In genomic region chr1:6392081-6392879, GRCh38 we compare ENCODE assay signal across 8 cellular contexts. TPM values are rescaled to one million over a fixed set of nuclear protein-coding genes. Genes with fewer than 3 reads are reported as not detected.
DNase-seq lines count a peak whose midpoint lies in the region; ATAC-seq, FAIRE-seq and TF ChIP-seq lines count a peak whose summit lies in the region.

No MANE protein-coding gene starts in this region.

- BruUV-seq in HepG2 (replicated peaks; lab: Mats Ljungman, UMichigan), result TSS peak; percentile 56

- no peak for TF ChIP-seq EP300 in HepG2 (IDR thresholded peaks at IDR 0.05; ENCODE audit: low read depth in 2 of 2, low read length in 2 of 2)
- TF ChIP-seq EP300 in HepG2 (CRISPR knock-in tag; IDR thresholded peaks at IDR 0.05; ENCODE audit: borderline replicate concordance), result no peak
- TF ChIP-seq EP300 in suprapubic skin (IDR thresholded peaks at IDR 0.05), result no peak

- WGBS in HepG2 (ENCODE audit: low lambda C conversion rate), result 1% methylated on average over 12 of the region's 18 CpGs
- 15% methylated on average over 14 of the region's 18 CpGs for WGBS in suprapubic skin

- no peak for TF ChIP-seq CTCF in Loucy (conservative IDR thresholded peaks at IDR 0.05; ENCODE audit: low read length)
- TF ChIP-seq CTCF in HepG2 (CRISPR knock-in tag; IDR thresholded peaks at IDR 0.05), result no peak
- TF ChIP-seq CTCF in suprapubic skin (IDR thresholded peaks at IDR 0.05), result no peak

- H3K9me3 ChIP-seq in Loucy (ENCODE audit: insufficient read depth, low read depth, low read length) (no peaks in the 10 kb centered on the region), HepG2 (ENCODE audit: low read length) (no peaks in the 10 kb centered on the region), suprapubic skin (no peaks in the 10 kb centered on the region)

- intact Hi-C loops in HepG2 (cut with micrococcal nuclease; ENCODE audit: unreplicated experiment), result loop anchor here (5.0 kb wide), 2 partner anchors 35 to 145 kb away; no protein-coding TSS in a partner anchor

- H3K4me1 ChIP-seq in Loucy (ENCODE audit: insufficient read depth, low read length, poor library complexity, severe bottlenecking), result peaks cover 36% of the 10 kb centered on the region
- peaks cover 37% of the 10 kb centered on the region for H3K4me1 ChIP-seq in HepG2 (ENCODE audit: insufficient read depth, low read length)
- H3K4me1 ChIP-seq in suprapubic skin, result peaks cover 20% of the 10 kb centered on the region

- peak; percentile 70 for FAIRE-seq in HepG2 (lab: Jason Lieb, UNC)

- DNase-seq in activated CD4-positive, alpha-beta T cell treated with anti-CD3 and anti-CD28 coated beads for 48 hours, result peak; percentile 21
- DNase-seq in activated CD4-positive, alpha-beta T cell treated with anti-CD3 and anti-CD28 coated beads for 4 hours, result no peak
- DNase-seq in HepG2 (ENCODE audit: low spot score) (peak; percentile 58), suprapubic skin (ENCODE audit: low spot score in 2 of 2) (no peak), DMS114 treated with DMSO at 0.1 percent for 48 hours (lab: John Stamatoyannopoulos, UW; ENCODE audit: unreplicated experiment) (no peak)

- peaks cover 4% of the 10 kb centered on the region; the same call in 1 of the 2 replicates for H3F3A ChIP-seq in Loucy (ENCODE audit: low read depth)

- TF ChIP-seq POLR2A in HepG2 (IDR thresholded peaks at IDR 0.05; ENCODE audit: insufficient read depth in 1 of 2, low read depth in 2 of 2, low read length in 2 of 2) (peak in 1 of 2 experiments; percentile 50; a peak in 1 of 4 replicates), suprapubic skin (IDR thresholded peaks at IDR 0.05) (no peak)

- no peaks in the 10 kb centered on the region for H3K9me2 ChIP-seq in Loucy (replicated peaks; ENCODE audit: low read depth, low read length)

- H3K9ac ChIP-seq in Loucy (ENCODE audit: low read depth, low read length, poor library complexity, severe bottlenecking) (peak overlapping the region; percentile 74), HepG2 (ENCODE audit: insufficient read depth, low read depth, low read length) (peak overlapping the region; percentile 88)

- POLR2A ChIA-PET in HepG2 (lab: Yijun Ruan, JAX), result interaction anchor here (0.9 to 3.8 kb wide), 7 partner anchors 10 to 186 kb away, joined by 3 to 24 read pairs (median 5); partner anchors contain the start of gene RNF207

- in situ Hi-C loops in HepG2 (cut with HindIII; ENCODE audit: extremely low pct_ligation_motif_present, low pct_unique_long_range_greater_than_20kb), result no loop called here

- no peak for TF ChIP-seq RAD21 in HepG2 (CRISPR knock-in tag; IDR thresholded peaks at IDR 0.05)

- H3K4me2 ChIP-seq in Loucy (ENCODE audit: low read depth, low read length, poor library complexity, severe bottlenecking), result peak overlapping the region; percentile 100
- H3K4me2 ChIP-seq in HepG2 (ENCODE audit: low read depth, low read length), result peak overlapping the region; percentile 90

- H3K27me3 ChIP-seq in Loucy (ENCODE audit: insufficient read depth, low read length, poor library complexity, severe bottlenecking) (no peaks in the 10 kb centered on the region), HepG2 (ENCODE audit: control insufficient read depth in 1 of 2, insufficient read depth in 2 of 2, low read length in 2 of 2) (no peaks in the 10 kb centered on the region), suprapubic skin (no peaks in the 10 kb centered on the region)

- peak overlapping the region; percentile 70 for H3K27ac ChIP-seq in angular gyrus (ENCODE audit: low read depth, low read length)
- peak overlapping the region; percentile 16 for H3K27ac ChIP-seq in HepG2 (ENCODE audit: extremely low read length, insufficient read depth, low read length)
- H3K27ac ChIP-seq in suprapubic skin, result peak overlapping the region; percentile 99

- H3K36me3 ChIP-seq in Loucy (ENCODE audit: insufficient read depth, low read length), result no peaks in the 10 kb centered on the region
- no peaks in the 10 kb centered on the region for H3K36me3 ChIP-seq in HepG2 (replicated peaks in 1 of 2; ENCODE audit: control insufficient read depth in 1 of 2, insufficient read depth in 2 of 2, low read length in 2 of 2)
- no peaks in the 10 kb centered on the region for H3K36me3 ChIP-seq in suprapubic skin

- CTCF ChIA-PET in HepG2 (lab: Yijun Ruan, JAX; ENCODE audit: low intra/inter-chr PET ratio, low total read pairs), result no interaction called here

- peak overlapping the region; percentile 1; the same call in 1 of the 2 replicates for H2AFZ ChIP-seq in Loucy (ENCODE audit: low read length)
- no peak overlapping the region for H2AFZ ChIP-seq in HepG2 (ENCODE audit: low read length)

- ATAC-seq in HepG2, result peak; percentile 12
- no peak for ATAC-seq in GM18511 (IDR thresholded peaks at IDR 0.05; ENCODE audit: unreplicated experiment)

- peaks cover 13% of the 10 kb centered on the region for H4K20me1 ChIP-seq in Loucy (ENCODE audit: insufficient read depth, low read length, poor library complexity, severe bottlenecking)
- peaks cover 4% of the 10 kb centered on the region; the same call in 1 of the 2 replicates for H4K20me1 ChIP-seq in HepG2 (ENCODE audit: insufficient read depth, low read length)

- H3K79me2 ChIP-seq in Loucy (ENCODE audit: insufficient read depth, low read length) (peaks cover 49% of the 10 kb centered on the region), HepG2 (ENCODE audit: insufficient read depth, low read length) (peaks cover 17% of the 10 kb centered on the region)

- H3K4me3 ChIP-seq in Loucy (ENCODE audit: low read length, poor library complexity, severe bottlenecking), result peak overlapping the region; percentile 87
- H3K4me3 ChIP-seq in HepG2 (replicated peaks in 1 of 3; ENCODE audit: insufficient read depth in 1 of 3, low read depth in 2 of 3, low read length in 3 of 3), result peak overlapping the region; percentile 65 to 76 (median 66)
- peak overlapping the region; percentile 72 for H3K4me3 ChIP-seq in suprapubic skin

RNA-seq across cellular contexts. Expression of gene ACOT7, which starts 1.3 kb away (rescaled TPM):
- total RNA-seq in HepG2 (2016; rRNA removed; fragmentation: Illumina TruSeq; extraction: Trizol) (33.0 and 43.2 TPM in 2 replicates), suprapubic skin (10 to 100 TPM in 3 of 4 donors, 1 to 10 TPM in 1; 8.4 to 40.5 (median 26.7) TPM)
- total RNA-seq in HepG2 (2016; cell fraction: cytosol; rRNA removed; fragmentation: Illumina TruSeq; extraction: Trizol; ENCODE audit: low read depth), result 11.5 and 12.1 TPM in 2 replicates
- 34.5 and 39.6 TPM in 2 replicates for total RNA-seq in HepG2 (2016; cell fraction: insoluble cytoplasmic fraction; rRNA removed; fragmentation: Illumina TruSeq; extraction: Trizol)
- 19.5 and 22.7 TPM in 2 replicates for total RNA-seq in HepG2 (2016; cell fraction: membrane; rRNA removed; fragmentation: Illumina TruSeq; extraction: Trizol)
- 16.0 and 18.3 TPM in 2 replicates for total RNA-seq in HepG2 (2016; cell fraction: nucleus; rRNA removed; fragmentation: Illumina TruSeq; extraction: Trizol)
- polyA plus RNA-seq in HepG2 (2011; rRNA removed), result 47.6 and 55.8 TPM in 2 replicates
- polyA plus RNA-seq in HepG2 (2011; cell fraction: cytosol; rRNA removed), result 41.0 and 59.2 TPM in 2 replicates
- 29.4 and 30.1 TPM in 2 replicates for polyA plus RNA-seq in HepG2 (2011; cell fraction: nucleus; rRNA removed)
- polyA plus RNA-seq in HepG2 (2012), result 30.1 and 36.4 TPM in 2 replicates
- 25.5 and 27.1 TPM in 2 replicates for polyA plus RNA-seq in HepG2 (2016; cell fraction: cytosol; fragmentation: Illumina TruSeq; extraction: Trizol; ENCODE audit: low read depth)
- polyA plus RNA-seq in HepG2 (2016; cell fraction: insoluble cytoplasmic fraction; fragmentation: Illumina TruSeq; extraction: Trizol; ENCODE audit: low read depth), result 80.5 and 96.2 TPM in 2 replicates
- polyA plus RNA-seq in HepG2 (2016; cell fraction: membrane; fragmentation: Illumina TruSeq; extraction: Trizol; ENCODE audit: low read depth), result 36.8 and 37.9 TPM in 2 replicates
- 47.6 and 48.4 TPM in 2 replicates for polyA plus RNA-seq in HepG2 (2016; cell fraction: nucleus; fragmentation: Illumina TruSeq; extraction: Trizol; ENCODE audit: insufficient read depth, low read depth)
- polyA minus RNA-seq in HepG2 (2011; rRNA and poly(A)+ RNA removed; ENCODE audit: low replicate concordance), result 55.4 and 66.9 TPM in 2 replicates
- polyA minus RNA-seq in HepG2 (2011; cell fraction: cytosol; rRNA and poly(A)+ RNA removed), result 14.3 and 18.7 TPM in 2 replicates
- 8.0 and 8.6 TPM in 2 replicates for polyA minus RNA-seq in HepG2 (2011; cell fraction: nucleus; rRNA and poly(A)+ RNA removed)

RNA-seq across cellular contexts. Expression of gene HES2, which starts 27.4 kb away (rescaled TPM):
- total RNA-seq in HepG2 (2016; rRNA removed; fragmentation: Illumina TruSeq; extraction: Trizol), result 0.10 and 0.11 TPM in 2 replicates
- total RNA-seq in HepG2 (2016; cell fraction: cytosol; rRNA removed; fragmentation: Illumina TruSeq; extraction: Trizol; ENCODE audit: low read depth), result 0.30 TPM in 1 of 2 replicates, not detected in the other
- total RNA-seq in HepG2 (2016; cell fraction: insoluble cytoplasmic fraction; rRNA removed; fragmentation: Illumina TruSeq; extraction: Trizol), result 0.11 and 0.13 TPM in 2 replicates
- 0.07 and 0.28 TPM in 2 replicates for total RNA-seq in HepG2 (2016; cell fraction: membrane; rRNA removed; fragmentation: Illumina TruSeq; extraction: Trizol)
- total RNA-seq in HepG2 (2016; cell fraction: nucleus; rRNA removed; fragmentation: Illumina TruSeq; extraction: Trizol), result 0.12 TPM in 1 of 2 replicates, not detected in the other
- 0.13 and 0.17 TPM in 2 replicates for polyA plus RNA-seq in HepG2 (2011; rRNA removed)
- polyA plus RNA-seq in HepG2 (2011; cell fraction: cytosol; rRNA removed), result 0.09 and 0.15 TPM in 2 replicates
- polyA plus RNA-seq in HepG2 (2011; cell fraction: nucleus; rRNA removed), result 0.06 and 0.10 TPM in 2 replicates
- polyA plus RNA-seq in HepG2 (2012), result not detected in 2 replicates
- not detected in 2 replicates for polyA plus RNA-seq in HepG2 (2016; cell fraction: cytosol; fragmentation: Illumina TruSeq; extraction: Trizol; ENCODE audit: low read depth)
- polyA plus RNA-seq in HepG2 (2016; cell fraction: insoluble cytoplasmic fraction; fragmentation: Illumina TruSeq; extraction: Trizol; ENCODE audit: low read depth), result 0.05 TPM in 1 of 2 replicates, not detected in the other
- 0.03 TPM in 1 of 2 replicates, not detected in the other for polyA plus RNA-seq in HepG2 (2016; cell fraction: membrane; fragmentation: Illumina TruSeq; extraction: Trizol; ENCODE audit: low read depth)
- 0.11 and 0.14 TPM in 2 replicates for polyA plus RNA-seq in HepG2 (2016; cell fraction: nucleus; fragmentation: Illumina TruSeq; extraction: Trizol; ENCODE audit: insufficient read depth, low read depth)
- 0.02 and 1.8 TPM in 2 replicates for polyA minus RNA-seq in HepG2 (2011; rRNA and poly(A)+ RNA removed; ENCODE audit: low replicate concordance)
- polyA minus RNA-seq in HepG2 (2011; cell fraction: cytosol; rRNA and poly(A)+ RNA removed), result not detected in 2 replicates
- 0.25 TPM in 1 of 2 replicates, not detected in the other for polyA minus RNA-seq in HepG2 (2011; cell fraction: nucleus; rRNA and poly(A)+ RNA removed)
- total RNA-seq in suprapubic skin, result 10 to 100 TPM; 18.2 to 36.4 (median 24.9) TPM

RNA-seq across cellular contexts. Expression of gene ESPN, which starts 32.3 kb away (rescaled TPM):
- total RNA-seq in HepG2 (2016; rRNA removed; fragmentation: Illumina TruSeq; extraction: Trizol) (38.5 and 48.6 TPM in 2 replicates), suprapubic skin (10 to 100 TPM; 37.6 to 54.4 (median 48.8) TPM)
- 15.9 and 20.3 TPM in 2 replicates for total RNA-seq in HepG2 (2016; cell fraction: cytosol; rRNA removed; fragmentation: Illumina TruSeq; extraction: Trizol; ENCODE audit: low read depth)
- total RNA-seq in HepG2 (2016; cell fraction: insoluble cytoplasmic fraction; rRNA removed; fragmentation: Illumina TruSeq; extraction: Trizol), result 39.4 and 50.9 TPM in 2 replicates
- total RNA-seq in HepG2 (2016; cell fraction: membrane; rRNA removed; fragmentation: Illumina TruSeq; extraction: Trizol), result 30.5 and 39.8 TPM in 2 replicates
- 25.3 and 27.5 TPM in 2 replicates for total RNA-seq in HepG2 (2016; cell fraction: nucleus; rRNA removed; fragmentation: Illumina TruSeq; extraction: Trizol)
- 54.2 and 70.4 TPM in 2 replicates for polyA plus RNA-seq in HepG2 (2011; rRNA removed)
- 65.1 and 100 TPM in 2 replicates for polyA plus RNA-seq in HepG2 (2011; cell fraction: cytosol; rRNA removed)
- 169 and 184 TPM in 2 replicates for polyA plus RNA-seq in HepG2 (2011; cell fraction: nucleus; rRNA removed)
- polyA plus RNA-seq in HepG2 (2012), result 112 and 113 TPM in 2 replicates
- 30.4 and 34.2 TPM in 2 replicates for polyA plus RNA-seq in HepG2 (2016; cell fraction: cytosol; fragmentation: Illumina TruSeq; extraction: Trizol; ENCODE audit: low read depth)
- polyA plus RNA-seq in HepG2 (2016; cell fraction: insoluble cytoplasmic fraction; fragmentation: Illumina TruSeq; extraction: Trizol; ENCODE audit: low read depth), result 72.8 and 91.0 TPM in 2 replicates
- polyA plus RNA-seq in HepG2 (2016; cell fraction: membrane; fragmentation: Illumina TruSeq; extraction: Trizol; ENCODE audit: low read depth), result 46.8 and 50.8 TPM in 2 replicates
- 64.4 and 66.2 TPM in 2 replicates for polyA plus RNA-seq in HepG2 (2016; cell fraction: nucleus; fragmentation: Illumina TruSeq; extraction: Trizol; ENCODE audit: insufficient read depth, low read depth)
- 1.7 and 92.7 TPM in 2 replicates for polyA minus RNA-seq in HepG2 (2011; rRNA and poly(A)+ RNA removed; ENCODE audit: low replicate concordance)
- 102 and 107 TPM in 2 replicates for polyA minus RNA-seq in HepG2 (2011; cell fraction: cytosol; rRNA and poly(A)+ RNA removed)
- 35.1 and 39.9 TPM in 2 replicates for polyA minus RNA-seq in HepG2 (2011; cell fraction: nucleus; rRNA and poly(A)+ RNA removed)

Comparison
In these comparisons a context has a peak if more than half of its experiments do, and no peak if none do; other contexts are left out.
1. DNase-seq: peak in activated CD4-positive, alpha-beta T cell treated with anti-CD3 and anti-CD28 coated beads for 48 hours (single experiment) and HepG2 (single experiment); none in activated CD4-positive, alpha-beta T cell treated with anti-CD3 and anti-CD28 coated beads for 4 hours (0 of 2), suprapubic skin (0 of 2) and DMS114 treated with DMSO at 0.1 percent for 48 hours (single experiment).
2. H3K27ac ChIP-seq: peak in every context shown above with its lines; median percentile 99 in suprapubic skin; 70 in angular gyrus; 16 in HepG2.
3. RNA of gene HES2, which starts 27.4 kb away (total RNA-seq): 18.2 to 36.4 TPM in suprapubic skin; 0.07 to 0.30 TPM in HepG2; every median in the first group is over 10 times any median in the second.
4. Peak in every context shown above with its lines, with median percentiles within 50 percentile points of each other: H3K4me3 ChIP-seq.